15 cellular contexts compared by ENCODE assay signal in genomic region chr5:82440041-82440440, GRCh38.
"Had no signal": no experiment of that assay in that cellular context is flagged by ENCODE, and none has a peak within 500 bp of the region (broad histone marks: within the 10 kb centered on the region; RNA-seq: fewer than 3 reads in every experiment).

No MANE protein-coding gene starts in this region.

- ATAC-seq: natural killer cell treated with Interleukin-12 subunit alpha and Interleukin-12 subunit beta and Interleukin-15 and Interleukin-18, amount 100 ng/mL, for 72 hours; T-helper 17 cell; WTC11 had no signal

- H3K27me3 ChIP-seq: adrenal gland, sigmoid colon had no signal

- FAIRE-seq: colon, endometrium, frontal cortex had no signal

- H3K4me1 Mint-ChIP-seq: activated CD4-positive, alpha-beta memory T cell treated with anti-CD3 and anti-CD28 coated beads, Interleukin-2, amount 10 ng/mL, durations not matched to agents 7 days and 5 days; T-helper 17 cell had no signal

- H3K4me1 ChIP-seq: adrenal gland, sigmoid colon had no signal

- H3K27ac Mint-ChIP-seq: activated CD4-positive, alpha-beta memory T cell treated with anti-CD3 and anti-CD28 coated beads, Interleukin-2, amount 10 ng/mL, durations not matched to agents 7 days and 5 days; activated T-cell treated with anti-CD3 and anti-CD28 coated beads, Interleukin-2, amount 50 U/mL, for 24 hours; natural killer cell treated with Interleukin-12 subunit alpha and Interleukin-12 subunit beta and Interleukin-15 and Interleukin-18, amount 100 ng/mL, for 72 hours; T-helper 17 cell; WTC11 had no signal

- H3K27me3 Mint-ChIP-seq: activated CD4-positive, alpha-beta memory T cell treated with anti-CD3 and anti-CD28 coated beads, Interleukin-2, amount 10 ng/mL, durations not matched to agents 7 days and 5 days; T-helper 17 cell had no signal

- H3K36me3 ChIP-seq: adrenal gland, sigmoid colon had no signal

- H3K9me3 ChIP-seq: adrenal gland had no signal

- H3K27ac ChIP-seq: adrenal gland, sigmoid colon had no signal

- H3K4me3 Mint-ChIP-seq: activated CD4-positive, alpha-beta memory T cell treated with anti-CD3 and anti-CD28 coated beads, Interleukin-2, amount 10 ng/mL, durations not matched to agents 7 days and 5 days; activated T-cell treated with anti-CD3 and anti-CD28 coated beads, Interleukin-2, amount 50 U/mL, for 24 hours; natural killer cell treated with Interleukin-12 subunit alpha and Interleukin-12 subunit beta and Interleukin-15 and Interleukin-18, amount 100 ng/mL, for 72 hours; T-helper 17 cell; WTC11 had no signal

- H3K36me3 Mint-ChIP-seq: natural killer cell treated with Interleukin-12 subunit alpha and Interleukin-12 subunit beta and Interleukin-15 and Interleukin-18, amount 100 ng/mL, for 72 hours had no signal

- H3K4me3 ChIP-seq: adrenal gland, sigmoid colon had no signal

- H3K9me3 Mint-ChIP-seq: natural killer cell treated with Interleukin-12 subunit alpha and Interleukin-12 subunit beta and Interleukin-15 and Interleukin-18, amount 100 ng/mL, for 72 hours had no signal

- DNase-seq: activated CD4-positive, alpha-beta memory T cell treated with anti-CD3 and anti-CD28 coated beads, Interleukin-2, amount 10 ng/mL, durations not matched to agents 7 days and 5 days; activated CD4-positive, alpha-beta T cell treated with anti-CD3 and anti-CD28 coated beads for 4 hours; activated naive CD4-positive, alpha-beta T cell treated with anti-CD3 and anti-CD28 coated beads, Interleukin-2, amount 50 U/mL, for 16 hours; activated T-cell treated with anti-CD3 and anti-CD28 coated beads, Interleukin-2, amount 50 U/mL, for 24 hours; adrenal gland; head of caudate nucleus; sigmoid colon; stimulated activated CD4-positive, alpha-beta T cell treated with anti-CD3 and anti-CD28 coated beads, Interleukin-12 subunit alpha, Interleukin-12 subunit beta, amount 100 ng/mL, for 4 hours; stimulated activated CD4-positive, alpha-beta T cell treated with anti-CD3 and anti-CD28 coated beads, Interleukin-2, amount 100 ng/mL, for 24 hours; T-helper 17 cell had no signal
